Comparison of ENCODE assay signal across 21 cellular contexts in genomic region chr2:143740431-143740830, GRCh38.
DNase-seq lines count a peak whose midpoint lies in the region; TF ChIP-seq lines count a peak whose summit lies in the region.
"Had no signal": no experiment of that assay in that cellular context is flagged by ENCODE, and none has a peak within 500 bp of the region (broad histone marks: within the 10 kb centered on the region; RNA-seq: fewer than 3 reads in every experiment).

No MANE protein-coding gene starts in this region.

- no peaks in the 10 kb centered on the region for H3K27me3 Mint-ChIP-seq in brain
- peaks cover 3% of the 10 kb centered on the region for H3K27me3 Mint-ChIP-seq in neural progenitor cell (ENCODE audit: insufficient read depth, low read depth)
- H3K27me3 Mint-ChIP-seq: CD4-positive, alpha-beta T cell; CD8-positive, alpha-beta memory T cell had no signal

- H3K4me2 ChIP-seq in neural progenitor cell, result no peak overlapping the region
- H3K4me2 ChIP-seq: A549; BLaER1 treated with 17β-estradiol and CSF1 and Interleukin-3, amounts not matched to agents 10 nM and 100 nM had no signal

- no peaks in the 10 kb centered on the region for H3K36me3 ChIP-seq in neural progenitor cell
- H3K36me3 ChIP-seq: BE2C had no signal

- H3K79me2 ChIP-seq in neural progenitor cell (ENCODE audit: low read depth), result no peaks in the 10 kb centered on the region

- H2AFZ ChIP-seq in neural progenitor cell (replicated peaks), result peak overlapping the region; percentile 15

- H3K36me3 Mint-ChIP-seq in brain, result no peaks in the 10 kb centered on the region
- no peaks in the 10 kb centered on the region for H3K36me3 Mint-ChIP-seq in neural progenitor cell

- H3K27me3 ChIP-seq in neural progenitor cell, result no peaks in the 10 kb centered on the region
- H3K27me3 ChIP-seq: BE2C; BLaER1 treated with 17β-estradiol and CSF1 and Interleukin-3, amounts not matched to agents 10 nM and 100 nM had no signal

- H3K4me3 Mint-ChIP-seq in brain, result no peak overlapping the region
- no peak overlapping the region for H3K4me3 Mint-ChIP-seq in neural progenitor cell
- H3K4me3 Mint-ChIP-seq: CD14-positive monocyte; CD4-positive, alpha-beta T cell; CD8-positive, alpha-beta memory T cell had no signal

- H3K4me3 ChIP-seq in neural progenitor cell, result no peak overlapping the region
- H3K4me3 ChIP-seq: A549; BLaER1 treated with 17β-estradiol and CSF1 and Interleukin-3, amounts not matched to agents 10 nM and 100 nM had no signal

- H3K4me1 Mint-ChIP-seq in brain (peaks cover 31% of the 10 kb centered on the region), neural progenitor cell (no peaks in the 10 kb centered on the region)

- no peak overlapping the region for H3K9ac ChIP-seq in neural progenitor cell
- H3K9ac ChIP-seq: BLaER1 treated with 17β-estradiol and CSF1 and Interleukin-3, amounts not matched to agents 10 nM and 100 nM had no signal

- H3K9me3 ChIP-seq in neural progenitor cell (ENCODE audit: low read depth), result no peaks in the 10 kb centered on the region
- H3K9me3 ChIP-seq: A549; BE2C; BLaER1 treated with 17β-estradiol and CSF1 and Interleukin-3, amounts not matched to agents 10 nM and 100 nM had no signal

- no peaks in the 10 kb centered on the region for H3F3A ChIP-seq in neural progenitor cell (ENCODE audit: low read depth)

- peaks cover 0 to 3% (median 2%) of the 10 kb centered on the region in 5 experiments for H3K9me3 Mint-ChIP-seq in brain
- H3K9me3 Mint-ChIP-seq in neural progenitor cell, result no peaks in the 10 kb centered on the region
- H3K9me3 Mint-ChIP-seq: CD4-positive, alpha-beta T cell; CD8-positive, alpha-beta memory T cell had no signal

- H4K20me1 ChIP-seq in neural progenitor cell (ENCODE audit: low read depth), result no peaks in the 10 kb centered on the region
- H4K20me1 ChIP-seq: BLaER1 treated with 17β-estradiol and CSF1 and Interleukin-3, amounts not matched to agents 10 nM and 100 nM had no signal

- TF ChIP-seq CTCF in brain (conservative IDR thresholded peaks at IDR 0.05), result no peak
- no peak for TF ChIP-seq CTCF in neural progenitor cell (IDR thresholded peaks at IDR 0.05)

- no peaks in the 10 kb centered on the region for H3K4me1 ChIP-seq in neural progenitor cell
- H3K4me1 ChIP-seq: A549; BLaER1 treated with 17β-estradiol and CSF1 and Interleukin-3, amounts not matched to agents 10 nM and 100 nM had no signal

- DNase-seq in NCI-H748 (lab: John Stamatoyannopoulos, UW; ENCODE audit: unreplicated experiment), result peak; percentile 9
- no peak for DNase-seq in NCI-H748 treated with DMSO at 0.1 percent for 48 hours (lab: John Stamatoyannopoulos, UW)
- DNase-seq in neural progenitor cell (ENCODE audit: low spot score), result no peak
- no peak for DNase-seq in stimulated activated naive CD4-positive, alpha-beta T cell (lab: John Stamatoyannopoulos, UW)
- DNase-seq in NCI-H446 treated with DMSO at 0.1 percent for 48 hours (lab: John Stamatoyannopoulos, UW), result no peak
- DNase-seq in DMS53 (lab: John Stamatoyannopoulos, UW), result no peak
- DNase-seq: 8988T; ACHN; AML-193; BE2C; CD4-positive, alpha-beta T cell; CD8-positive, alpha-beta memory T cell; DMS 273 treated with DMSO at 0.1 percent for 48 hours; DMS79 treated with DMSO at 0.1 percent for 48 hours; GOT3; H7; HCEC 1CT had no signal

- peak overlapping the region in 3 of 5 experiments; percentile 70 to 94 (median 86) for H3K27ac Mint-ChIP-seq in brain
- no peak overlapping the region for H3K27ac Mint-ChIP-seq in neural progenitor cell

- H3K27ac ChIP-seq in neural progenitor cell, result no peak overlapping the region
- H3K27ac ChIP-seq: A549; BLaER1 treated with 17β-estradiol and CSF1 and Interleukin-3, amounts not matched to agents 10 nM and 100 nM had no signal
